In genomic region chr11:119085523-119085878, GRCh38 we compare ENCODE assay signal across 8 cellular contexts. TPM values are rescaled to one million over a fixed set of nuclear protein-coding genes. Genes with fewer than 3 reads are reported as not detected.
DNase-seq lines count a peak whose midpoint lies in the region; ATAC-seq and TF ChIP-seq lines count a peak whose summit lies in the region.

No MANE protein-coding gene starts in this region.

- DNase-seq in Calu3 (no peak), progenitor cell of endocrine pancreas (ENCODE audit: low spot score, unreplicated experiment) (no peak), globus pallidus (ENCODE audit: low spot score) (no peak), retina (no peak), NCI-H2196 treated with DMSO at 0.1 percent for 48 hours (lab: John Stamatoyannopoulos, UW; ENCODE audit: unreplicated experiment) (no peak)

- H3K27ac Mint-ChIP-seq in Calu3 (ENCODE audit: unreplicated experiment): peak overlapping the region; percentile 71
- H3K27ac Mint-ChIP-seq in progenitor cell of endocrine pancreas: peak overlapping the region; percentile 98

- intact Hi-C loops in Calu3 (cut with micrococcal nuclease; ENCODE audit: unreplicated experiment): no loop called here

- peak overlapping the region; percentile 80 for H3K4me3 Mint-ChIP-seq in Calu3 (ENCODE audit: low read depth, unreplicated experiment)
- H3K4me3 Mint-ChIP-seq in progenitor cell of endocrine pancreas (ENCODE audit: low read depth): peak overlapping the region; percentile 96

- H3K4me1 Mint-ChIP-seq in Calu3 (ENCODE audit: low read depth, unreplicated experiment) (no peaks in the 10 kb centered on the region), progenitor cell of endocrine pancreas (ENCODE audit: low read depth) (peaks cover 8% of the 10 kb centered on the region)

- no peaks in the 10 kb centered on the region for H3K27me3 Mint-ChIP-seq in Calu3 (ENCODE audit: unreplicated experiment)
- H3K27me3 Mint-ChIP-seq in progenitor cell of endocrine pancreas: no peaks in the 10 kb centered on the region

- H3K9me3 Mint-ChIP-seq in Calu3 (ENCODE audit: low read depth, unreplicated experiment) (no peaks in the 10 kb centered on the region), progenitor cell of endocrine pancreas (ENCODE audit: low read depth) (no peaks in the 10 kb centered on the region)

- H3K4me3 ChIP-seq in WI38 (ENCODE audit: low read depth, low read length) (peak overlapping the region; percentile 66), esophagus (ENCODE audit: low read depth in 1 of 2, low read length in 2 of 2) (peak overlapping the region; percentile 55 to 85)

- ATAC-seq in HG02610 (IDR thresholded peaks at IDR 0.05; ENCODE audit: unreplicated experiment): peak; percentile 2

- H3K4me1 ChIP-seq in esophagus (ENCODE audit: control insufficient read depth in 2 of 2, insufficient read depth in 2 of 2, low read length in 1 of 2): peaks cover 0 to 10% of the 10 kb centered on the region in 2 donors

- CTCF ChIA-PET in Calu3 (lab: Charles Lee): interaction anchor here (0.6 to 1.0 kb wide), 5 partner anchors 9 to 764 kb away, joined by 3 to 5 read pairs (median 3); a partner anchor contains a TSS

- WGBS in esophagus, 2 donors: 4% methylated on average over 10 of the region's 10 CpGs

- H3K27me3 ChIP-seq in esophagus (ENCODE audit: control insufficient read depth in 1 of 2, insufficient read depth in 2 of 2, low read length in 2 of 2): no peaks in the 10 kb centered on the region

- BruUV-seq in Calu3 (replicated peaks; lab: Mats Ljungman, UMichigan): TSS peak; percentile 90

- no peak for TF ChIP-seq CTCF in Calu3 (IDR thresholded peaks at IDR 0.05; ENCODE audit: unreplicated experiment)
- no peak for TF ChIP-seq CTCF in WI38 (IDR thresholded peaks at IDR 0.05; ENCODE audit: low read depth, low read length)
- no peak for TF ChIP-seq CTCF in progenitor cell of endocrine pancreas (IDR thresholded peaks at IDR 0.05; ENCODE audit: unreplicated experiment)

- H3K36me3 ChIP-seq in esophagus (ENCODE audit: control insufficient read depth in 2 of 2, insufficient read depth in 2 of 2, low read length in 1 of 2): peaks cover 2 to 14% of the 10 kb centered on the region in 2 donors

- H3K9me3 ChIP-seq in esophagus (ENCODE audit: control insufficient read depth in 2 of 2, insufficient read depth in 1 of 2, low read depth in 1 of 2, low read length in 1 of 2): no peaks in the 10 kb centered on the region

- peak overlapping the region; percentile 83 to 98 for H3K27ac ChIP-seq in esophagus (ENCODE audit: low read depth in 2 of 2, low read length in 1 of 2)

- H3K36me3 Mint-ChIP-seq in Calu3 (ENCODE audit: insufficient read depth, unreplicated experiment) (peaks cover 26% of the 10 kb centered on the region), progenitor cell of endocrine pancreas (ENCODE audit: insufficient read depth) (peaks cover 10% of the 10 kb centered on the region)

RNA-seq across cellular contexts. Expression of gene HMBS, which starts 0.8 kb away (rescaled TPM):
- 35.2 and 39.6 TPM in 2 replicates for total RNA-seq in Calu3 (2022)
- polyA plus RNA-seq in esophagus: 10 to 100 TPM; 18.0 to 24.2 TPM
- total RNA-seq in progenitor cell of endocrine pancreas: 39.0 and 39.8 TPM in 2 replicates

RNA-seq across cellular contexts. Expression of gene DPAGT1, which starts 16.2 kb away (rescaled TPM):
- total RNA-seq in Calu3 (2022) (46.7 and 47.6 TPM in 2 replicates), progenitor cell of endocrine pancreas (53.4 and 60.8 TPM in 2 replicates)
- polyA plus RNA-seq in esophagus: 10 to 100 TPM; 16.5 to 21.5 TPM

RNA-seq across cellular contexts. Expression of gene VPS11, which starts 17.9 kb away (rescaled TPM):
- total RNA-seq in Calu3 (2022) (15.1 and 15.8 TPM in 2 replicates), progenitor cell of endocrine pancreas (36.3 and 37.2 TPM in 2 replicates)
- polyA plus RNA-seq in esophagus: 10 to 100 TPM; 22.4 to 29.0 TPM

RNA-seq across cellular contexts. Expression of gene C2CD2L, which starts 21.6 kb away (rescaled TPM):
- total RNA-seq in Calu3 (2022) (7.8 and 9.5 TPM in 2 replicates), progenitor cell of endocrine pancreas (7.2 and 7.3 TPM in 2 replicates)
- polyA plus RNA-seq in esophagus: 10 to 100 TPM in 1 of 2 donors, 1 to 10 TPM in 1; 8.4 to 13.1 TPM

RNA-seq across cellular contexts. Expression of gene HYOU1, which starts 28.5 kb away (rescaled TPM):
- total RNA-seq in Calu3 (2022): 180 and 181 TPM in 2 replicates
- 10 to 100 TPM; 32.9 to 39.1 TPM for polyA plus RNA-seq in esophagus
- 196 and 199 TPM in 2 replicates for total RNA-seq in progenitor cell of endocrine pancreas
